ENCODE assay signal across 8 cellular contexts in genomic region chr2:18559531-18559930, GRCh38. TPM values are rescaled to one million over a fixed set of nuclear protein-coding genes. Genes with fewer than 3 reads are reported as not detected.
DNase-seq lines count a peak whose midpoint lies in the region; ATAC-seq, FAIRE-seq and TF ChIP-seq lines count a peak whose summit lies in the region.

No MANE protein-coding gene starts in this region.

- no peak for TF ChIP-seq EP300 in K562 (IDR thresholded peaks at IDR 0.05; ENCODE audit: low read length)

- no peak for ATAC-seq in CD4-positive, CD25-positive, alpha-beta regulatory T cell (ENCODE audit: low read depth in 2 of 2)
- ATAC-seq in HG03159 (IDR thresholded peaks at IDR 0.05; ENCODE audit: unreplicated experiment) (peak; percentile 2), K562 (no peak; the same call in none of the 3 replicates), lower lobe of right lung (no peak), GM21619 (IDR thresholded peaks at IDR 0.05; ENCODE audit: unreplicated experiment) (no peak), GM19035 (IDR thresholded peaks at IDR 0.05; ENCODE audit: unreplicated experiment) (no peak)

- peak overlapping the region; percentile 81 for H3K4me3 ChIP-seq in CD4-positive, CD25-positive, alpha-beta regulatory T cell (ENCODE audit: low read depth, low read length)
- H3K4me3 ChIP-seq in K562, result peak overlapping the region; percentile 92
- H3K4me3 ChIP-seq in lower lobe of right lung, result peak overlapping the region; percentile 80
- H3K4me3 ChIP-seq in urinary bladder (ENCODE audit: low read depth, low read length), result peak overlapping the region; percentile 72

- FAIRE-seq in K562 (lab: Jason Lieb, UNC), result no peak

- peaks cover 10% of the 10 kb centered on the region for H3K4me1 ChIP-seq in CD4-positive, CD25-positive, alpha-beta regulatory T cell (ENCODE audit: control insufficient read depth, insufficient read depth, low read length, poor library complexity, severe bottlenecking)
- H3K4me1 ChIP-seq in K562 (replicated peaks in 1 of 2; ENCODE audit: control insufficient read depth in 2 of 2, insufficient read depth in 2 of 2, low read length in 2 of 2) (peaks cover 9 to 15% of the 10 kb centered on the region in 2 experiments; a peak in 3 of 5 replicates), lower lobe of right lung (peaks cover 23% of the 10 kb centered on the region), urinary bladder (ENCODE audit: insufficient read depth) (peaks cover 2% of the 10 kb centered on the region)

- intact Hi-C loops in K562 (cut with micrococcal nuclease) (loop anchor here (10.0 kb wide), 1 partner anchor 1325 kb away; no protein-coding TSS in a partner anchor), lower lobe of right lung (cut with DNase I) (loop anchor here (10.0 kb wide), 1 partner anchor 185 kb away; no protein-coding TSS in a partner anchor)

- no peak for TF ChIP-seq RAD21 in K562 (CRISPR knock-in tag; conservative IDR thresholded peaks at IDR 0.05 in 1 of 2, IDR thresholded peaks at IDR 0.05 in 1 of 2)

- no peak for TF ChIP-seq CTCF in K562 (IDR thresholded peaks at IDR 0.05 in 2 of 3, conservative IDR thresholded peaks at IDR 0.05 in 1 of 3; ENCODE audit: insufficient read depth in 2 of 3, low read depth in 1 of 3, low read length in 3 of 3)
- TF ChIP-seq CTCF in lower lobe of right lung (IDR thresholded peaks at IDR 0.05), result no peak

- no peaks in the 10 kb centered on the region for H4K20me1 ChIP-seq in K562 (replicated peaks; ENCODE audit: control insufficient read depth, insufficient read depth, low read length)

- BruUV-seq in K562 (replicated peaks; lab: Mats Ljungman, UMichigan), result TSS peak; percentile 71

- TF ChIP-seq POLR2A in K562 (conservative IDR thresholded peaks at IDR 0.05), result no peak

- no peaks in the 10 kb centered on the region for H3K9me1 ChIP-seq in K562 (ENCODE audit: control insufficient read depth, insufficient read depth, low read length)

- H3K9ac ChIP-seq in K562 (ENCODE audit: insufficient read depth in 1 of 2, low read depth in 2 of 2, low read length in 2 of 2), result peak overlapping the region; percentile 82 to 94

- POLR2A ChIA-PET in K562 (lab: Yijun Ruan, JAX), result interaction anchor here (0.5 to 1.3 kb wide), 2 partner anchors 11 to 788 kb away, joined by 3 to 7 read pairs; no protein-coding TSS in a partner anchor

- peaks cover 0 to 4% (median 0%) of the 10 kb centered on the region in 7 donors for H3K9me3 Mint-ChIP-seq in CD4-positive, CD25-positive, alpha-beta regulatory T cell

- H3K36me3 Mint-ChIP-seq in CD4-positive, CD25-positive, alpha-beta regulatory T cell, result peaks cover 15% of the 10 kb centered on the region

- peak overlapping the region; percentile 93 for H2AFZ ChIP-seq in K562 (ENCODE audit: low read depth, low read length)

- H3K27ac ChIP-seq in CD4-positive, CD25-positive, alpha-beta regulatory T cell (ENCODE audit: insufficient read depth, low read length, poor library complexity, severe bottlenecking), result peak overlapping the region; percentile 94
- peak overlapping the region; percentile 83 for H3K27ac ChIP-seq in K562 (ENCODE audit: extremely low read depth, low read depth, low read length)
- peak overlapping the region; percentile 98 for H3K27ac ChIP-seq in lower lobe of right lung
- H3K27ac ChIP-seq in urinary bladder (ENCODE audit: low read depth), result peak overlapping the region; percentile 97

- in situ Hi-C loops in K562 (cut with MboI), result no loop called here

- peaks cover 26 to 55% (median 43%) of the 10 kb centered on the region in 4 donors for H3K4me1 Mint-ChIP-seq in CD4-positive, CD25-positive, alpha-beta regulatory T cell

- H3K36me3 ChIP-seq in CD4-positive, CD25-positive, alpha-beta regulatory T cell (ENCODE audit: control insufficient read depth, insufficient read depth, low read length), result peaks cover 14% of the 10 kb centered on the region
- H3K36me3 ChIP-seq in K562 (ENCODE audit: control insufficient read depth, insufficient read depth, low read length), result peaks cover 11% of the 10 kb centered on the region
- peaks cover 9% of the 10 kb centered on the region for H3K36me3 ChIP-seq in lower lobe of right lung
- no peaks in the 10 kb centered on the region for H3K36me3 ChIP-seq in urinary bladder (ENCODE audit: insufficient read depth)

- H3K4me3 Mint-ChIP-seq in CD4-positive, CD25-positive, alpha-beta regulatory T cell, result peak overlapping the region; percentile 81 to 99 (median 94)

- 2% methylated on average over 8 of the region's 8 CpGs for WGBS in K562 (ENCODE audit: insufficient coverage, low coverage, missing lambda C conversion rate)
- 1% methylated on average over 8 of the region's 8 CpGs for WGBS in urinary bladder

- CTCF ChIA-PET in K562 (lab: Yijun Ruan, JAX; ENCODE audit: low intra/inter-chr PET ratio), result no interaction called here

- DNase-seq in CD4-positive, CD25-positive, alpha-beta regulatory T cell, result peak in 1 of 3 donors; percentile 1
- peak in 1 of 4 experiments; percentile 19 for DNase-seq in K562 (ENCODE audit: extremely low read depth in 1 of 4, low spot score in 3 of 4)
- DNase-seq in lower lobe of right lung, result no peak
- DNase-seq in NCI-H510A (lab: John Stamatoyannopoulos, UW), result no peak

- peaks cover 39% of the 10 kb centered on the region for H3K79me2 ChIP-seq in K562 (ENCODE audit: control insufficient read depth, insufficient read depth, low read length)

- H3K4me2 ChIP-seq in K562 (ENCODE audit: insufficient read depth, low read length), result peak overlapping the region; percentile 85

- peak overlapping the region; percentile 94 for H3K27ac Mint-ChIP-seq in CD4-positive, CD25-positive, alpha-beta regulatory T cell

- H3K27me3 Mint-ChIP-seq in CD4-positive, CD25-positive, alpha-beta regulatory T cell, result no peaks in the 10 kb centered on the region

- peaks cover 4 to 5% of the 10 kb centered on the region in 2 experiments for H3K9me3 ChIP-seq in CD4-positive, CD25-positive, alpha-beta regulatory T cell (ENCODE audit: control insufficient read depth in 2 of 2, low read length in 2 of 2)
- no peaks in the 10 kb centered on the region for H3K9me3 ChIP-seq in K562 (replicated peaks; ENCODE audit: control insufficient read depth, insufficient read depth, low read depth, low read length)
- no peaks in the 10 kb centered on the region for H3K9me3 ChIP-seq in lower lobe of right lung

- no peaks in the 10 kb centered on the region for H3K27me3 ChIP-seq in CD4-positive, CD25-positive, alpha-beta regulatory T cell (ENCODE audit: control insufficient read depth, insufficient read depth, low read length)
- H3K27me3 ChIP-seq in K562 (ENCODE audit: control insufficient read depth in 2 of 2, insufficient read depth in 2 of 2, low read length in 2 of 2) (no peaks in the 10 kb centered on the region), lower lobe of right lung (ENCODE audit: low read depth) (no peaks in the 10 kb centered on the region)

TF ChIP-seq in K562, 482 proteins besides CTCF, POLR2A, EP300 and RAD21 (continues in another document):
- TF ChIP-seq ZSCAN32 (CRISPR knock-in tag; IDR thresholded peaks at IDR 0.05) (no peak), POLR2H (tag; IDR thresholded peaks at IDR 0.05; ENCODE audit: low read depth) (no peak), ZSCAN29 (IDR thresholded peaks at IDR 0.05) (no peak), U2AF2 (optimal IDR thresholded peaks at IDR 0.05; ENCODE audit: low read depth, low read length) (no peak), MCM7 (IDR thresholded peaks at IDR 0.05) (no peak)

RNA-seq across cellular contexts. Expression of gene RDH14, which starts 0.9 kb away (rescaled TPM):
- total RNA-seq in CD4-positive, CD25-positive, alpha-beta regulatory T cell, result 11.7 TPM
- polyA plus RNA-seq in CD4-positive, CD25-positive, alpha-beta regulatory T cell, result 10 to 100 TPM; 35.4 to 45.4 (median 44.3) TPM
- 6.0 and 21.7 TPM in 2 replicates for total RNA-seq in K562 (2011; cell fraction: chromatin; rRNA removed; ENCODE audit: low replicate concordance)
- total RNA-seq in K562 (2011; cell fraction: nucleolus; rRNA removed), result 10.3 and 12.0 TPM in 2 replicates
- total RNA-seq in K562 (2011; cell fraction: nucleoplasm; rRNA removed), result 11.3 and 14.8 TPM in 2 replicates
- total RNA-seq in K562 (2014; rRNA removed) (16.5 and 16.9 TPM in 2 replicates), K562 (2014; rRNA removed; fragmentation: Illumina TruSeq; extraction: Trizol) (24.3 and 29.2 TPM in 2 replicates), K562 (2015; rRNA removed; fragmentation: Illumina TruSeq; extraction: Trizol) (22.1 and 26.2 TPM in 2 replicates), K562 (2021) (12.8 and 14.2 TPM in 2 replicates), lower lobe of right lung (18.3 TPM), urinary bladder (47.5 TPM)
- polyA plus RNA-seq in K562 (2011; rRNA removed) (21.0 and 25.8 TPM in 2 replicates), K562 (2014; fragmentation: Illumina TruSeq; extraction: Trizol) (20.9 and 22.9 TPM in 2 replicates), K562 (2014; fragmentation: Nextera tagmentation; extraction: Ambion mirVana) (1 to 10 TPM; 6.7 to 9.1 TPM), K562 (2014; rRNA removed) (20.5 and 25.5 TPM in 2 replicates), urinary bladder (33.0 TPM)
- 10.4 and 10.6 TPM in 2 replicates for polyA plus RNA-seq in K562 (2011; cell fraction: cytosol; rRNA removed)
- polyA plus RNA-seq in K562 (2011; cell fraction: nucleus; rRNA removed), result 5.9 and 8.2 TPM in 2 replicates
- polyA plus RNA-seq in K562 (2012), result 11.0 and 13.0 TPM in 2 replicates
- polyA minus RNA-seq in K562 (2011; rRNA and poly(A)+ RNA removed), result 12.0 and 14.8 TPM in 2 replicates
- 7.5 and 7.9 TPM in 2 replicates for polyA minus RNA-seq in K562 (2011; cell fraction: cytosol; rRNA and poly(A)+ RNA removed)
- 5.3 and 15.1 TPM in 2 replicates for polyA minus RNA-seq in K562 (2011; cell fraction: nucleus; rRNA and poly(A)+ RNA removed)

RNA-seq across cellular contexts. Expression of gene NT5C1B, which starts 29.8 kb away (rescaled TPM):
- total RNA-seq in CD4-positive, CD25-positive, alpha-beta regulatory T cell, result not detected
- polyA plus RNA-seq in CD4-positive, CD25-positive, alpha-beta regulatory T cell, result under 1 TPM in 3 of 4 donors, not detected in 1; 0.46 to 0.78 (median 0.56) TPM
- total RNA-seq in K562 (2011; cell fraction: chromatin; rRNA removed; ENCODE audit: low replicate concordance), result not detected in 2 replicates
- total RNA-seq in K562 (2011; cell fraction: nucleolus; rRNA removed), result not detected in 2 replicates
- total RNA-seq in K562 (2011; cell fraction: nucleoplasm; rRNA removed), result not detected in 2 replicates
- total RNA-seq in K562 (2014; rRNA removed), result not detected in 2 replicates
- not detected in 2 replicates for total RNA-seq in K562 (2014; rRNA removed; fragmentation: Illumina TruSeq; extraction: Trizol)
- total RNA-seq in K562 (2015; rRNA removed; fragmentation: Illumina TruSeq; extraction: Trizol), result not detected in 2 replicates
- not detected in 2 replicates for total RNA-seq in K562 (2021)
- polyA plus RNA-seq in K562 (2011; rRNA removed), result not detected in 2 replicates
- not detected in 2 replicates for polyA plus RNA-seq in K562 (2011; cell fraction: cytosol; rRNA removed)
- polyA plus RNA-seq in K562 (2011; cell fraction: nucleus; rRNA removed), result not detected in 2 replicates
- 0.07 and 0.08 TPM in 2 replicates for polyA plus RNA-seq in K562 (2012)
- not detected in 2 replicates for polyA plus RNA-seq in K562 (2014; fragmentation: Illumina TruSeq; extraction: Trizol)
- under 1 TPM in 1 of 2 experiments, not detected in 1; 0.07 TPM for polyA plus RNA-seq in K562 (2014; fragmentation: Nextera tagmentation; extraction: Ambion mirVana)
- not detected in 2 replicates for polyA plus RNA-seq in K562 (2014; rRNA removed)
- polyA minus RNA-seq in K562 (2011; rRNA and poly(A)+ RNA removed), result not detected in 2 replicates
- polyA minus RNA-seq in K562 (2011; cell fraction: cytosol; rRNA and poly(A)+ RNA removed), result not detected in 2 replicates
- polyA minus RNA-seq in K562 (2011; cell fraction: nucleus; rRNA and poly(A)+ RNA removed), result not detected in 2 replicates
- total RNA-seq in lower lobe of right lung, result not detected
- not detected for total RNA-seq in urinary bladder
- 0.04 TPM for polyA plus RNA-seq in urinary bladder
